Comparison of ENCODE assay signal across 9 cellular contexts in genomic region chr11:94602430-94603372, GRCh38. TPM values are rescaled to one million over a fixed set of nuclear protein-coding genes. Genes with fewer than 3 reads are reported as not detected.
DNase-seq lines count a peak whose midpoint lies in the region; TF ChIP-seq lines count a peak whose summit lies in the region.
"Had no signal": no experiment of that assay in that cellular context is flagged by ENCODE, and none has a peak within 500 bp of the region (broad histone marks: within the 10 kb centered on the region; RNA-seq: fewer than 3 reads in every experiment).

No MANE protein-coding gene starts in this region.

- peak; percentile 4 for DNase-seq in NK-92 treated with Interleukin-12 subunit alpha and Interleukin-12 subunit beta, amount 100 ng/mL, for 24 hours (lab: John Stamatoyannopoulos, UW)
- DNase-seq in NK-92 (lab: John Stamatoyannopoulos, UW; ENCODE audit: unreplicated experiment): no peak
- DNase-seq in activated CD4-positive, alpha-beta T cell treated with anti-CD3 and anti-CD28 coated beads, Interleukin-2, amount 50 U/mL, for 48 hours: peak; percentile 22 to 37
- peak in 33 of 42 donors; percentile 13 to 91 (median 74) for DNase-seq in head of caudate nucleus
- peak; percentile 99 for DNase-seq in renal cortical epithelial cell (ENCODE audit: low read depth)
- DNase-seq in chondrocyte (ENCODE audit: low spot score): no peak

- TF ChIP-seq CTCF in HEK293 (tag by site-specific recombination; IDR thresholded peaks at IDR 0.05) (no peak), LNCAP (IDR thresholded peaks at IDR 0.05) (peak; percentile 56), chondrocyte (IDR thresholded peaks at IDR 0.05) (no peak)

- H3K27me3 Mint-ChIP-seq in chondrocyte (ENCODE audit: low read depth): no peaks in the 10 kb centered on the region

- H3K4me3 Mint-ChIP-seq in chondrocyte (ENCODE audit: unreplicated experiment): no peak overlapping the region

- CTCF ChIA-PET in HEK293 (lab: Yijun Ruan, JAX): interaction anchor here (2.0 kb wide), 1 partner anchor 20 kb away, joined by 10 read pairs; no protein-coding TSS in a partner anchor

- H3K27ac Mint-ChIP-seq in chondrocyte (ENCODE audit: unreplicated experiment): no peak overlapping the region

- no peaks in the 10 kb centered on the region for H3K36me3 ChIP-seq in HEK293 (ENCODE audit: control insufficient read depth in 2 of 2, insufficient read depth in 1 of 2, low read length in 2 of 2)
- H3K36me3 ChIP-seq: thyroid gland had no signal

- intact Hi-C loops in head of caudate nucleus (cut with DNase I): loop anchor here (5.0 kb wide), 1 partner anchor 85 kb away; no protein-coding TSS in a partner anchor

- H3K9me3 Mint-ChIP-seq in chondrocyte (ENCODE audit: low read depth): peaks cover 3% of the 10 kb centered on the region

- POLR2A ChIA-PET in HEK293 (lab: Yijun Ruan, JAX): interaction anchor here (0.5 kb wide), 1 partner anchor 32 kb away, joined by 3 read pairs; no protein-coding TSS in a partner anchor

- H3K9me3 ChIP-seq in HEK293 (ENCODE audit: control insufficient read depth, insufficient read depth, low read depth, low read length): no peaks in the 10 kb centered on the region
- H3K9me3 ChIP-seq: thyroid gland had no signal

- peaks cover 25% of the 10 kb centered on the region for H3K4me1 Mint-ChIP-seq in chondrocyte (ENCODE audit: low read depth)

- no peak overlapping the region for H3K4me3 ChIP-seq in HEK293 (ENCODE audit: low read depth, low read length)
- H3K4me3 ChIP-seq: thyroid gland had no signal

- no peak overlapping the region for H3K27ac ChIP-seq in HEK293 (ENCODE audit: extremely low read depth, low read depth, low read length)
- H3K27ac ChIP-seq: thyroid gland had no signal

- H3K36me3 Mint-ChIP-seq in chondrocyte (ENCODE audit: low read depth): peaks cover 13% of the 10 kb centered on the region

- no peaks in the 10 kb centered on the region for H3K4me1 ChIP-seq in HEK293 (ENCODE audit: control insufficient read depth, insufficient read depth, low read length)
- H3K4me1 ChIP-seq: thyroid gland had no signal

TF ChIP-seq in HEK293, 187 proteins besides CTCF, POLR2A, EP300 and RAD21:
- no peak for TF ChIP-seq ZNF169 (tag by site-specific recombination; IDR thresholded peaks at IDR 0.05)
- TF ChIP-seq TRIM28 (IDR thresholded peaks at IDR 0.05; ENCODE audit: borderline replicate concordance, low read length): peak; percentile 33; the same call in 1 of the 2 replicates
- TF ChIP-seq ZNF10 (tag by site-specific recombination; IDR thresholded peaks at IDR 0.05): peak; percentile 41; the same call in 1 of the 2 replicates
- peak; percentile 62 for TF ChIP-seq ZEB2 (tag by site-specific recombination; IDR thresholded peaks at IDR 0.05)
- TF ChIP-seq, protein P1, sequence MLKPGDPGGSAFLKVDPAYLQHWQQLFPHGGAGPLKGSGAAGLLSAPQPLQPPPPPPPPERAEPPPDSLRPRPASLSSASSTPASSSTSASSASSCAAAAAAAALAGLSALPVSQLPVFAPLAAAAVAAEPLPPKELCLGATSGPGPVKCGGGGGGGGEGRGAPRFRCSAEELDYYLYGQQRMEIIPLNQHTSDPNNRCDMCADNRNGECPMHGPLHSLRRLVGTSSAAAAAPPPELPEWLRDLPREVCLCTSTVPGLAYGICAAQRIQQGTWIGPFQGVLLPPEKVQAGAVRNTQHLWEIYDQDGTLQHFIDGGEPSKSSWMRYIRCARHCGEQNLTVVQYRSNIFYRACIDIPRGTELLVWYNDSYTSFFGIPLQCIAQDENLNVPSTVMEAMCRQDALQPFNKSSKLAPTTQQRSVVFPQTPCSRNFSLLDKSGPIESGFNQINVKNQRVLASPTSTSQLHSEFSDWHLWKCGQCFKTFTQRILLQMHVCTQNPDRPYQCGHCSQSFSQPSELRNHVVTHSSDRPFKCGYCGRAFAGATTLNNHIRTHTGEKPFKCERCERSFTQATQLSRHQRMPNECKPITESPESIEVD (tag by site-specific recombination; IDR thresholded peaks at IDR 0.05): peak; percentile 51; the same call in 1 of the 2 replicates
- peak; percentile 34; the same call in 1 of the 2 replicates for TF ChIP-seq FEZF1 (tag by site-specific recombination; IDR thresholded peaks at IDR 0.05)
- 0 out of 2 replicates have a peak, but pooled peaks have one; percentile 21 for TF ChIP-seq ZNF600 (tag by site-specific recombination; IDR thresholded peaks at IDR 0.05)
- peak; percentile 74 for TF ChIP-seq ZNF629 (tag by site-specific recombination; IDR thresholded peaks at IDR 0.05)
- peak; percentile 68 for TF ChIP-seq SP7 (tag by site-specific recombination; IDR thresholded peaks at IDR 0.05)
- peak; percentile 37; the same call in 1 of the 2 replicates for TF ChIP-seq ZNF366 (tag by site-specific recombination; conservative IDR thresholded peaks at IDR 0.05)
- no peak for TF ChIP-seq ZNF302 (tag by site-specific recombination; IDR thresholded peaks at IDR 0.05; ENCODE audit: low read depth)
- TF ChIP-seq GLIS1 (tag by site-specific recombination; IDR thresholded peaks at IDR 0.05): no peak
- TF ChIP-seq MYNN (tag by site-specific recombination; IDR thresholded peaks at IDR 0.05; ENCODE audit: borderline replicate concordance): no peak
- TF ChIP-seq ZXDB (tag by site-specific recombination; IDR thresholded peaks at IDR 0.05): 0 out of 2 replicates have a peak, but pooled peaks have one; percentile 21
- TF ChIP-seq SCRT2 (tag by site-specific recombination; IDR thresholded peaks at IDR 0.05): peak; percentile 69
- no peak for TF ChIP-seq IKZF3 (tag by site-specific recombination; IDR thresholded peaks at IDR 0.05)
- TF ChIP-seq ZNF843 (tag by site-specific recombination; IDR thresholded peaks at IDR 0.05): peak; percentile 55; the same call in 1 of the 2 replicates
- TF ChIP-seq ZBTB17 (tag by site-specific recombination; IDR thresholded peaks at IDR 0.05): peak; percentile 58

RNA-seq across cellular contexts. Expression of gene PIWIL4, which starts 35.5 kb away (rescaled TPM):
- total RNA-seq in renal cortical epithelial cell: 2.1 and 3.1 TPM in 2 replicates
- total RNA-seq in chondrocyte: 2.4 to 2.6 TPM (median 2.5 TPM) in 3 replicates

RNA-seq across cellular contexts. Expression of gene FUT4, which starts 59.0 kb away (rescaled TPM):
- total RNA-seq in renal cortical epithelial cell (8.0 and 13.0 TPM in 2 replicates), chondrocyte (4.6 to 8.6 TPM (median 7.7 TPM) in 3 replicates)

Comparison
In these comparisons a context has a peak if more than half of its experiments do, and no peak if none do; other contexts are left out.
1. DNase-seq: peak in NK-92 treated with Interleukin-12 subunit alpha and Interleukin-12 subunit beta, amount 100 ng/mL, for 24 hours (single experiment), activated CD4-positive, alpha-beta T cell treated with anti-CD3 and anti-CD28 coated beads, Interleukin-2, amount 50 U/mL, for 48 hours (2 of 2), head of caudate nucleus (33 of 42) and renal cortical epithelial cell (single experiment); none in NK-92 (single experiment) and chondrocyte (single experiment).